11 cellular contexts compared by ENCODE assay signal in genomic region chr2:241096979-241097378, GRCh38. TPM values are rescaled to one million over a fixed set of nuclear protein-coding genes. Genes with fewer than 3 reads are reported as not detected.
DNase-seq lines count a peak whose midpoint lies in the region; ATAC-seq and TF ChIP-seq lines count a peak whose summit lies in the region.
"Had no signal": no experiment of that assay in that cellular context is flagged by ENCODE, and none has a peak within 500 bp of the region (broad histone marks: within the 10 kb centered on the region; RNA-seq: fewer than 3 reads in every experiment).

No MANE protein-coding gene starts in this region.

- no peak for DNase-seq in stimulated activated naive CD8-positive, alpha-beta T cell treated with anti-CD3 and anti-CD28 coated beads, Interleukin-15, Interleukin-2, amounts not matched to agents 100 U/mL and 50 U/mL, for 24 hours
- no peak for DNase-seq in T-cell
- DNase-seq in NCI-H82 treated with DMSO at 0.1 percent for 48 hours (lab: John Stamatoyannopoulos, UW; ENCODE audit: unreplicated experiment) = no peak
- DNase-seq in type B pancreatic cell (ENCODE audit: extremely low spot score, unreplicated experiment) = no peak
- DNase-seq in NCI-H187 treated with DMSO at 0.1 percent for 48 hours (lab: John Stamatoyannopoulos, UW) = no peak
- no peak for DNase-seq in ovary
- DNase-seq: activated B cell treated with CpG ODN at 0.5 μM for 24 hours; stimulated activated CD4-positive, alpha-beta T cell treated with anti-CD3 and anti-CD28 coated beads, Interleukin-2, amount 100 ng/mL, for 24 hours had no signal

- no peak for ATAC-seq in stimulated activated naive CD8-positive, alpha-beta T cell treated with anti-CD3 and anti-CD28 coated beads, Interleukin-15, Interleukin-2, amounts not matched to agents 100 U/mL and 50 U/mL, for 24 hours
- ATAC-seq in GM21529 (IDR thresholded peaks at IDR 0.05; ENCODE audit: unreplicated experiment) (peak; percentile 65), T-cell (replicated peaks in 1 of 4) (no peak)
- ATAC-seq: SK-N-SH treated with all-trans-retinoic acid at 6 μM for 48 hours had no signal

- H3K27ac Mint-ChIP-seq in stimulated activated naive CD8-positive, alpha-beta T cell treated with anti-CD3 and anti-CD28 coated beads, Interleukin-15, Interleukin-2, amounts not matched to agents 100 ng/mL and 50 ng/mL, for 24 hours = peak overlapping the region; percentile 88
- peak overlapping the region; percentile 84 to 91 for H3K27ac Mint-ChIP-seq in T-cell
- no peak overlapping the region for H3K27ac Mint-ChIP-seq in type B pancreatic cell

- no peaks in the 10 kb centered on the region for H3K9me3 Mint-ChIP-seq in stimulated activated naive CD8-positive, alpha-beta T cell treated with anti-CD3 and anti-CD28 coated beads, Interleukin-15, Interleukin-2, amounts not matched to agents 100 ng/mL and 50 ng/mL, for 24 hours
- H3K9me3 Mint-ChIP-seq in T-cell (no peaks in the 10 kb centered on the region), type B pancreatic cell (no peaks in the 10 kb centered on the region)
- H3K9me3 Mint-ChIP-seq: activated B cell treated with CpG ODN at 0.5 μM for 24 hours had no signal

- whole genome bisulfite sequencing in ovary, 3 donors = 83 to 90% (median 86%) methylated on average over 8 of the region's 8 CpGs

- H3K27me3 Mint-ChIP-seq in stimulated activated naive CD8-positive, alpha-beta T cell treated with anti-CD3 and anti-CD28 coated beads, Interleukin-15, Interleukin-2, amounts not matched to agents 100 ng/mL and 50 ng/mL, for 24 hours = no peaks in the 10 kb centered on the region
- H3K27me3 Mint-ChIP-seq in T-cell = no peaks in the 10 kb centered on the region
- no peaks in the 10 kb centered on the region for H3K27me3 Mint-ChIP-seq in type B pancreatic cell
- H3K27me3 Mint-ChIP-seq: activated B cell treated with CpG ODN at 0.5 μM for 24 hours had no signal

- no peak overlapping the region for H3K4me3 ChIP-seq in ovary

- CTCF ChIA-PET in T-cell (lab: Charles Lee) = no interaction called here

- H3K27ac ChIP-seq in ovary = no peak overlapping the region

- H3K4me3 Mint-ChIP-seq in stimulated activated naive CD8-positive, alpha-beta T cell treated with anti-CD3 and anti-CD28 coated beads, Interleukin-15, Interleukin-2, amounts not matched to agents 100 ng/mL and 50 ng/mL, for 24 hours = no peak overlapping the region
- H3K4me3 Mint-ChIP-seq in T-cell (peak overlapping the region; percentile 1 to 81 (median 60)), type B pancreatic cell (no peak overlapping the region)
- H3K4me3 Mint-ChIP-seq: activated B cell treated with CpG ODN at 0.5 μM for 24 hours had no signal

- H3K9me3 ChIP-seq in ovary = no peaks in the 10 kb centered on the region

- TF ChIP-seq POLR2A in ovary (IDR thresholded peaks at IDR 0.05) = no peak

- H3K4me1 ChIP-seq in ovary (ENCODE audit: insufficient read depth) = peaks cover 4% of the 10 kb centered on the region

- no peaks in the 10 kb centered on the region for H3K36me3 ChIP-seq in ovary

- POLR2A ChIA-PET in T-cell (lab: Charles Lee) = no interaction called here

- no peaks in the 10 kb centered on the region for H3K27me3 ChIP-seq in ovary

- peaks cover 61% of the 10 kb centered on the region for H3K4me1 Mint-ChIP-seq in stimulated activated naive CD8-positive, alpha-beta T cell treated with anti-CD3 and anti-CD28 coated beads, Interleukin-15, Interleukin-2, amounts not matched to agents 100 ng/mL and 50 ng/mL, for 24 hours (ENCODE audit: low read depth)
- peaks cover 81 to 82% (median 82%) of the 10 kb centered on the region in 3 donors for H3K4me1 Mint-ChIP-seq in T-cell
- no peaks in the 10 kb centered on the region for H3K4me1 Mint-ChIP-seq in type B pancreatic cell (ENCODE audit: unreplicated experiment)

- TF ChIP-seq CTCF in type B pancreatic cell (conservative IDR thresholded peaks at IDR 0.05) (no peak), ovary (IDR thresholded peaks at IDR 0.05) (no peak)

- peaks cover 56% of the 10 kb centered on the region for H3K36me3 Mint-ChIP-seq in stimulated activated naive CD8-positive, alpha-beta T cell treated with anti-CD3 and anti-CD28 coated beads, Interleukin-15, Interleukin-2, amounts not matched to agents 100 ng/mL and 50 ng/mL, for 24 hours (ENCODE audit: low read depth)
- peaks cover 50% of the 10 kb centered on the region for H3K36me3 Mint-ChIP-seq in T-cell
- H3K36me3 Mint-ChIP-seq in type B pancreatic cell = peaks cover 22% of the 10 kb centered on the region

- TF ChIP-seq EP300 in ovary (IDR thresholded peaks at IDR 0.05) = no peak

- intact Hi-C loops in ovary (cut with DNase I) = no loop called here

RNA-seq across cellular contexts. Expression of gene MTERF4, which starts 5.1 kb away (rescaled TPM):
- total RNA-seq in T-cell = 100 to 1,000 TPM in 4 of 5 donors, 10 to 100 TPM in 1; 78.7 to 171 (median 109) TPM
- 38.9 and 46.3 TPM in 2 replicates for total RNA-seq in type B pancreatic cell (ENCODE audit: low replicate concordance)
- total RNA-seq in ovary = 10 to 100 TPM; 24.8 to 45.7 (median 35.7) TPM
- polyA plus RNA-seq in ovary = 10 to 100 TPM; 41.6 to 60.7 TPM

RNA-seq across cellular contexts. Expression of gene PASK, which starts 52.3 kb away (rescaled TPM):
- total RNA-seq in T-cell (100 to 1,000 TPM in 4 of 5 donors, 10 to 100 TPM in 1; 80.5 to 272 (median 167) TPM), type B pancreatic cell (ENCODE audit: low replicate concordance) (31.8 and 50.9 TPM in 2 replicates), ovary (10 to 100 TPM in 2 of 7 donors, 1 to 10 TPM in 5; 2.4 to 13.4 (median 7.4) TPM)
- 10 to 100 TPM in 1 of 2 donors, 1 to 10 TPM in 1; 2.9 to 12.8 TPM for polyA plus RNA-seq in ovary

RNA-seq across cellular contexts. Expression of gene PPP1R7, which starts 53.3 kb away (rescaled TPM):
- total RNA-seq in T-cell = 10 to 100 TPM; 46.6 to 61.2 (median 53.8) TPM
- 50.7 and 52.4 TPM in 2 replicates for total RNA-seq in type B pancreatic cell (ENCODE audit: low replicate concordance)
- 10 to 100 TPM; 21.9 to 55.3 (median 37.8) TPM for total RNA-seq in ovary
- 100 to 1,000 TPM in 1 of 2 donors, 10 to 100 TPM in 1; 56.0 to 120 TPM for polyA plus RNA-seq in ovary

Comparison
In these comparisons a context has a peak if more than half of its experiments do, and no peak if none do; other contexts are left out.
1. H3K4me3 Mint-ChIP-seq: peak in T-cell (3 of 3); none in stimulated activated naive CD8-positive, alpha-beta T cell treated with anti-CD3 and anti-CD28 coated beads, Interleukin-15, Interleukin-2, amounts not matched to agents 100 ng/mL and 50 ng/mL, for 24 hours (single experiment) and type B pancreatic cell (single experiment).